ENCODE assay signal across 3 cellular contexts in the genomic region with DNA sequence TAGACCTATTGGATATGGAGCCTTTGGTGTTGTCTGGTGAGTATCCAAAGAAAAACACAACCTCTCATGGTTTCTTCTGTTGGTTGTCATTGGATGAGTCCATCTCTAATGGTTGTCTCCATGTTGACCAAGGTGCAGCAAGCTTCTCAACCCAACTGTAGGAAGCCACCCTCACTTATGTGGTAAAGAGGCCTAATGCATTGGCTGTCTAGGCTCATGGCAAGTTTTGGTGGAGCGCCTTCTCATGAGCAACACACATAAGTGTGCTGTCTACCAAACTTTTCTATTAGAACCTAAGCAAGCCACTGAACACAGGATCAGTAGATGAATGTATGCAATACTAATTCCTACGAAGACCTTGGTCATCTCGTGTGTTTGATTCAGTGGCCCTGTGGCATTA.
TF ChIP-seq lines count a peak whose summit lies in the region.

No MANE protein-coding gene starts in this region.

TF ChIP-seq in SK-N-SH, 30 proteins besides CTCF, POLR2A, EP300 and RAD21:
- TF ChIP-seq TAF1 (IDR thresholded peaks at IDR 0.05; ENCODE audit: borderline replicate concordance, low read depth, low read length) (no peak), JUND (IDR thresholded peaks at IDR 0.05) (no peak), SIN3A (IDR thresholded peaks at IDR 0.05; ENCODE audit: borderline replicate concordance, low read depth, low read length) (no peak), NRF1 (IDR thresholded peaks at IDR 0.05; ENCODE audit: low read depth, low read length) (no peak), SMC3 (IDR thresholded peaks at IDR 0.05; ENCODE audit: low read depth, low read length) (no peak), RCOR1 (IDR thresholded peaks at IDR 0.05; ENCODE audit: low read length) (no peak), PBX3 (IDR thresholded peaks at IDR 0.05) (no peak), TCF12 (IDR thresholded peaks at IDR 0.05) (no peak), EZH2phosphoT487 (IDR thresholded peaks at IDR 0.05; ENCODE audit: borderline replicate concordance, low read depth) (no peak)
- TF ChIP-seq, protein P1, sequence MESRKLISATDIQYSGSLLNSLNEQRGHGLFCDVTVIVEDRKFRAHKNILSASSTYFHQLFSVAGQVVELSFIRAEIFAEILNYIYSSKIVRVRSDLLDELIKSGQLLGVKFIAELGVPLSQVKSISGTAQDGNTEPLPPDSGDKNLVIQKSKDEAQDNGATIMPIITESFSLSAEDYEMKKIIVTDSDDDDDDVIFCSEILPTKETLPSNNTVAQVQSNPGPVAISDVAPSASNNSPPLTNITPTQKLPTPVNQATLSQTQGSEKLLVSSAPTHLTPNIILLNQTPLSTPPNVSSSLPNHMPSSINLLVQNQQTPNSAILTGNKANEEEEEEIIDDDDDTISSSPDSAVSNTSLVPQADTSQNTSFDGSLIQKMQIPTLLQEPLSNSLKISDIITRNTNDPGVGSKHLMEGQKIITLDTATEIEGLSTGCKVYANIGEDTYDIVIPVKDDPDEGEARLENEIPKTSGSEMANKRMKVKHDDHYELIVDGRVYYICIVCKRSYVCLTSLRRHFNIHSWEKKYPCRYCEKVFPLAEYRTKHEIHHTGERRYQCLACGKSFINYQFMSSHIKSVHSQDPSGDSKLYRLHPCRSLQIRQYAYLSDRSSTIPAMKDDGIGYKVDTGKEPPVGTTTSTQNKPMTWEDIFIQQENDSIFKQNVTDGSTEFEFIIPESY (IDR thresholded peaks at IDR 0.05; ENCODE audit: borderline replicate concordance, low read depth): no peak
- TF ChIP-seq, protein P2, sequence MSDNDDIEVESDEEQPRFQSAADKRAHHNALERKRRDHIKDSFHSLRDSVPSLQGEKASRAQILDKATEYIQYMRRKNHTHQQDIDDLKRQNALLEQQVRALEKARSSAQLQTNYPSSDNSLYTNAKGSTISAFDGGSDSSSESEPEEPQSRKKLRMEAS (IDR thresholded peaks at IDR 0.05; ENCODE audit: low read depth): no peak
TF ChIP-seq in SK-N-SH: peak in this region for 0.

TF ChIP-seq in SK-N-SH treated with all-trans-retinoic acid at 6 μM for 48 hours, 23 proteins besides CTCF, POLR2A, EP300 and RAD21:
- TF ChIP-seq ZC3H10 (CRISPR knock-in tag; IDR thresholded peaks at IDR 0.05): no peak
- TF ChIP-seq SNAI2 (CRISPR knock-in tag; IDR thresholded peaks at IDR 0.05): no peak
- TF ChIP-seq CSDC2 (CRISPR knock-in tag; IDR thresholded peaks at IDR 0.05): no peak
- TF ChIP-seq CREB5 (CRISPR knock-in tag; IDR thresholded peaks at IDR 0.05; ENCODE audit: low read depth): no peak
- no peak for TF ChIP-seq ZNF565 (CRISPR knock-in tag; conservative IDR thresholded peaks at IDR 0.05; ENCODE audit: low read depth)
- TF ChIP-seq GLIS3 (CRISPR knock-in tag; IDR thresholded peaks at IDR 0.05): no peak
- TF ChIP-seq TCF4 (CRISPR knock-in tag; IDR thresholded peaks at IDR 0.05; ENCODE audit: borderline replicate concordance): no peak
- no peak for TF ChIP-seq ZNF70 (CRISPR knock-in tag; IDR thresholded peaks at IDR 0.05)
- no peak for TF ChIP-seq OSR1 (CRISPR knock-in tag; IDR thresholded peaks at IDR 0.05)
TF ChIP-seq in SK-N-SH treated with all-trans-retinoic acid at 6 μM for 48 hours: peak in this region for 0.

TF ChIP-seq in H1, 55 proteins besides CTCF, POLR2A, EP300 and RAD21:
- TF ChIP-seq HDAC6 (IDR thresholded peaks at IDR 0.05; ENCODE audit: low read depth, low read length) (no peak), GABPA (IDR thresholded peaks at IDR 0.05; ENCODE audit: borderline replicate concordance, insufficient read depth, low read length) (no peak), ZNF274 (IDR thresholded peaks at IDR 0.05; ENCODE audit: borderline replicate concordance, extremely low read depth, low read length) (no peak), HDAC2 (IDR thresholded peaks at IDR 0.05; ENCODE audit: borderline replicate concordance in 1 of 2, low read depth in 2 of 2, low read length in 2 of 2) (no peak), RNF2 (IDR thresholded peaks at IDR 0.05; ENCODE audit: borderline replicate concordance, low read depth, low read length, missing control alignments, poor library complexity, severe bottlenecking) (no peak), PHF8 (conservative IDR thresholded peaks at IDR 0.05; ENCODE audit: low read depth, low read length) (no peak), TCF12 (IDR thresholded peaks at IDR 0.05; ENCODE audit: low read depth, low read length) (no peak)
- TF ChIP-seq, protein P2 (IDR thresholded peaks at IDR 0.05): no peak
